Comparison of ENCODE assay signal across 8 cellular contexts in the genomic region with DNA sequence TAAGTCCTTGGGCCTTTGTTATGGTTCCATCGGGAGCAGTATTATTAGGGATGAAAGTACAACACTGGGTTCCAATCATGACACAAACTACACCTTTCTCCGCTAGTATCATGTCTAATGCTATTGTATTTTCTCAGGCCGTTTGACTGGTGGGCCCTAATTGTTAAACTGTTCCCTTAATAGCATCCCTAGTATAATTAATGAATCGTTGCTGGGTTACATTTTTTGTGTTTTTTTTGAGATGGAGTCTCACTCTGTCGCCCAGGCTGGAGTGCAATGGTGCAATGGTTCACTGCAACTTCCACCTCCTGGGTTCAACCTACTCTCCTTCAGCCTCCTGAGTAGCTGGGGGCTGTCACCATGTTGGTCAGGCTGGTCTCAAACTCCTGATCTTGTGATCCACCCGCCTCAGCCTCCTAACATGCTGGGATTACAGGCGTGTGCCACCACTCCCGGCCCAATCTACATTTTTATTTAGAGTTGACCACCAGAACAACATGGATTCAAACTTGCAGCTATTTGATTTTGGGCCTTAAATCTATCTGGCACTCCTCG. TPM values are rescaled to one million over a fixed set of nuclear protein-coding genes. Genes with fewer than 3 reads are reported as not detected.
DNase-seq lines count a peak whose midpoint lies in the region; ATAC-seq, FAIRE-seq and TF ChIP-seq lines count a peak whose summit lies in the region.

No MANE protein-coding gene starts in this region.

- no peak for DNase-seq in Caco-2
- no peak for DNase-seq in LNCaP clone FGC (ENCODE audit: low read depth)
- DNase-seq in central memory CD8-positive, alpha-beta T cell (ENCODE audit: low spot score in 2 of 2): no peak
- DNase-seq in natural killer cell: no peak
- DNase-seq in GM13977 (ENCODE audit: low spot score): no peak
- DNase-seq in left ventricle myocardium superior: no peak
- no peak for DNase-seq in small intestine
- no peak for DNase-seq in Kasumi-1 (lab: John Stamatoyannopoulos, UW)

- in situ Hi-C loops in GM13977 (cut with MboI; ENCODE audit: low pct_unique_long_range_greater_than_20kb, low sequenced_read_pairs, unreplicated experiment): no loop called here

- ATAC-seq in central memory CD8-positive, alpha-beta T cell (replicated peaks; ENCODE audit: extremely low read depth, poor library complexity, severe bottlenecking): no peak
- ATAC-seq in natural killer cell (no peak), left ventricle myocardium superior (no peak)

- H3K27ac Mint-ChIP-seq in Caco-2 (ENCODE audit: unreplicated experiment) (peak overlapping the region; percentile 97), natural killer cell (peak overlapping the region; percentile 79 to 95)
- peak overlapping the region; percentile 98 for H3K27ac Mint-ChIP-seq in central memory CD8-positive, alpha-beta T cell (ENCODE audit: low read depth)

- peak overlapping the region in 1 of 2 donors; percentile 59 for H3K27ac ChIP-seq in small intestine (ENCODE audit: low read depth in 1 of 2, low read length in 1 of 2)

- H3K9me3 ChIP-seq in Caco-2 (peaks cover 73% of the 10 kb centered on the region), small intestine (ENCODE audit: control insufficient read depth, low read depth) (peaks cover 1% of the 10 kb centered on the region)

- no peak overlapping the region for H3K4me3 ChIP-seq in Caco-2 (ENCODE audit: low read depth, low read length)
- peak overlapping the region; percentile 99 for H3K4me3 ChIP-seq in LNCaP clone FGC (ENCODE audit: low read depth, low read length)
- no peak overlapping the region for H3K4me3 ChIP-seq in small intestine (ENCODE audit: low read depth in 1 of 2, low read length in 2 of 2)

- H3K36me3 Mint-ChIP-seq in Caco-2 (ENCODE audit: insufficient read depth, unreplicated experiment) (peaks cover 100% of the 10 kb centered on the region), natural killer cell (peaks cover 75% of the 10 kb centered on the region)
- peaks cover 91% of the 10 kb centered on the region for H3K36me3 Mint-ChIP-seq in central memory CD8-positive, alpha-beta T cell (ENCODE audit: insufficient read depth)

- H3K4me1 Mint-ChIP-seq in Caco-2 (ENCODE audit: low read depth, unreplicated experiment) (peaks cover 85% of the 10 kb centered on the region), natural killer cell (peaks cover 81 to 97% of the 10 kb centered on the region in 2 donors)
- H3K4me1 Mint-ChIP-seq in central memory CD8-positive, alpha-beta T cell: peaks cover 81% of the 10 kb centered on the region

- H3K36me3 ChIP-seq in Caco-2 (ENCODE audit: control insufficient read depth, insufficient read depth, low read length) (peaks cover 76% of the 10 kb centered on the region), small intestine (ENCODE audit: control insufficient read depth in 2 of 2, insufficient read depth in 2 of 2, low read length in 2 of 2) (peaks cover 47 to 66% of the 10 kb centered on the region in 2 donors)

- intact Hi-C loops in Caco-2 (cut with micrococcal nuclease; ENCODE audit: unreplicated experiment): no loop called here
- intact Hi-C loops in natural killer cell (cut with micrococcal nuclease): no loop called here
- intact Hi-C loops in left ventricle myocardium superior (cut with micrococcal nuclease): no loop called here

- H3K4me1 ChIP-seq in Caco-2: peaks cover 72% of the 10 kb centered on the region
- H3K4me1 ChIP-seq in small intestine (ENCODE audit: control insufficient read depth in 2 of 2, insufficient read depth in 1 of 2, low read depth in 1 of 2, low read length in 1 of 2): peaks cover 0 to 12% of the 10 kb centered on the region in 2 donors

- WGBS in small intestine, 3 donors: 71 to 80% (median 74%) methylated on average over 9 of the region's 9 CpGs

- POLR2A ChIA-PET in Caco-2 (lab: Charles Lee): interaction anchor here (0.6 kb wide), 1 partner anchor 49 kb away, joined by 3 read pairs; no protein-coding TSS in a partner anchor

- H3K27me3 Mint-ChIP-seq in Caco-2 (ENCODE audit: insufficient read depth, unreplicated experiment) (peaks cover 9% of the 10 kb centered on the region), natural killer cell (ENCODE audit: low read depth in 2 of 2) (no peaks in the 10 kb centered on the region)
- H3K27me3 Mint-ChIP-seq in central memory CD8-positive, alpha-beta T cell: no peaks in the 10 kb centered on the region

- H3K9me3 Mint-ChIP-seq in Caco-2 (ENCODE audit: unreplicated experiment) (peaks cover 72% of the 10 kb centered on the region), natural killer cell (peaks cover 9 to 11% of the 10 kb centered on the region in 2 donors)
- peaks cover 33% of the 10 kb centered on the region for H3K9me3 Mint-ChIP-seq in central memory CD8-positive, alpha-beta T cell

- H3K4me3 Mint-ChIP-seq in Caco-2 (ENCODE audit: unreplicated experiment) (peak overlapping the region; percentile 81), natural killer cell (no peak overlapping the region)
- H3K4me3 Mint-ChIP-seq in central memory CD8-positive, alpha-beta T cell: peak overlapping the region; percentile 100

- TF ChIP-seq CTCF in Caco-2 (IDR thresholded peaks at IDR 0.05; ENCODE audit: insufficient read depth in 1 of 2, low read depth in 1 of 2, low read length in 1 of 2, severe bottlenecking in 1 of 2, unreplicated experiment in 1 of 2): no peak
- TF ChIP-seq CTCF in LNCaP clone FGC (IDR thresholded peaks at IDR 0.05; ENCODE audit: control insufficient read depth, extremely low read depth, insufficient read depth): no peak
- no peak for TF ChIP-seq CTCF in natural killer cell (IDR thresholded peaks at IDR 0.05)
- TF ChIP-seq CTCF in GM13977 (IDR thresholded peaks at IDR 0.05; ENCODE audit: extremely low read depth, insufficient read depth, missing control alignments): no peak

- H3K27me3 ChIP-seq in Caco-2 (replicated peaks; ENCODE audit: control insufficient read depth, insufficient read depth, low read length) (no peaks in the 10 kb centered on the region), small intestine (ENCODE audit: control insufficient read depth in 2 of 2, insufficient read depth in 2 of 2, low read length in 2 of 2) (no peaks in the 10 kb centered on the region)

- no TSS peak for BruUV-seq in Caco-2 (replicated peaks; lab: Mats Ljungman, UMichigan)

- CTCF ChIA-PET in Caco-2 (lab: Charles Lee): no interaction called here

- FAIRE-seq in small intestine (lab: Jason Lieb, UNC): no peak

RNA-seq across cellular contexts. Expression of a gene that starts 4.1 kb away (rescaled TPM):
- total RNA-seq in Caco-2 (2022): 34.0 and 34.7 TPM in 2 replicates
- total RNA-seq in natural killer cell: 10 to 100 TPM; 55.8 to 58.5 (median 57.8) TPM
- 20.6 TPM for total RNA-seq in left ventricle myocardium superior
- 10 to 100 TPM in 2 of 3 donors, 1 to 10 TPM in 1; 9.9 to 13.4 (median 11.9) TPM for polyA plus RNA-seq in small intestine
